In the genomic region with DNA sequence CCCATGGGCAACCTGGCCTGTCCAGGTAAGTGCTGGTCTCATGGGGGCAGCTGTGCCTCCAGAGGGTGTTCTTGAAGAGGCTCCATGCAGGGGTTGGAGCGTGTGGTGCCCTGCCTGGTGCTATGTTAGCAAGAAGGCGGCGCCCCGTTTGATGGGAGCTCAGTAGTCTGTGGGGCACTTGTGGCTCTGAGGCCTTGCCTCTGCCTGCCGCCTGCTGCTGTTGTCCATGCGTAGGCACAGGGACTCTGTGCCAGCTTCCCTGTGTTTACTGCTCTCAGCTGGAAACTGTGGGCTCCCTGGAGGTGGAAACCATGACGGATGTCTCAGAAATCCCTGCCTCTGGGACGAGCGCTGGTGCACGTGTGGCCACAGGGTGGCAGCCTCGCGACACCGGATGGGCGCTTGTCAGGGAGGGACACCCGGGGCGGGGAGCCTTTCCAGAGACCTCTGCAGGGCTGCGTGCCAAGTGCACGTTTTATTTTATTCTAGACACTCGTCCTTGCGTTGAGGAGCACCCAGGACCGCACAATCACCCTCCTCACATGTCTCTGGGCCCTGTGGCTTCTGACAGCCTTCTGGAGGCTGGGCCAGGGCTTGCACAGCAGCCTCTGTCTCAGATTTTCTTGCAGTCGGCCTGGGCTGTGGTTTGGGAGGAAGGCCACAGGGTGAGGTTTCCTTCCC, we compare ENCODE assay signal across 9 cellular contexts. TPM values are rescaled to one million over a fixed set of nuclear protein-coding genes. Genes with fewer than 3 reads are reported as not detected.
DNase-seq lines count a peak whose midpoint lies in the region; ATAC-seq and TF ChIP-seq lines count a peak whose summit lies in the region.
"Had no signal": no experiment of that assay in that cellular context is flagged by ENCODE, and none has a peak within 500 bp of the region (broad histone marks: within the 10 kb centered on the region; RNA-seq: fewer than 3 reads in every experiment).

No MANE protein-coding gene starts in this region.

- peak; percentile 86 for TF ChIP-seq CTCF in colonic mucosa (IDR thresholded peaks at IDR 0.05)
- TF ChIP-seq CTCF in lower leg skin (IDR thresholded peaks at IDR 0.05), result peak in 1 of 3 donors; percentile 72

- no peaks in the 10 kb centered on the region for H3K9me3 Mint-ChIP-seq in CD4-positive, alpha-beta memory T cell

- H3K36me3 Mint-ChIP-seq in CD4-positive, alpha-beta memory T cell, result peaks cover 24 to 27% of the 10 kb centered on the region in 2 donors

- peak overlapping the region; percentile 89 to 95 (median 92) for H3K27ac Mint-ChIP-seq in CD4-positive, alpha-beta memory T cell

- H3K27me3 Mint-ChIP-seq in CD4-positive, alpha-beta memory T cell, result no peaks in the 10 kb centered on the region

- CTCF ChIA-PET in CD4-positive, alpha-beta memory T cell (lab: Charles Lee; ENCODE audit: partially characterized antibody), result interaction anchor here (0.7 to 8.1 kb wide), 21 partner anchors 9 to 369 kb away, joined by 3 to 206 read pairs (median 4); a partner anchor contains a TSS

- no peaks in the 10 kb centered on the region for H3K9me3 ChIP-seq in CD4-positive, alpha-beta memory T cell (ENCODE audit: control insufficient read depth in 1 of 2, low read length in 2 of 2)
- H3K9me3 ChIP-seq in colonic mucosa, result no peaks in the 10 kb centered on the region

- intact Hi-C loops in CD4-positive, alpha-beta memory T cell (cut with micrococcal nuclease), result loop anchor here (1.0 to 10.0 kb wide), 7 partner anchors 26 to 402 kb away; a partner anchor contains a TSS
- intact Hi-C loops in colonic mucosa (cut with DNase I) (loop anchor here (2.0 to 5.0 kb wide), 2 partner anchors 182 to 280 kb away; no protein-coding TSS in a partner anchor), lower leg skin (cut with DNase I; ENCODE audit: low total_unique reads) (loop anchor here (5.0 kb wide), 1 partner anchor 185 kb away; a partner anchor contains a TSS)

- ATAC-seq in GM19467 (IDR thresholded peaks at IDR 0.05; ENCODE audit: unreplicated experiment) (peak; percentile 86), HG03571 (IDR thresholded peaks at IDR 0.05; ENCODE audit: unreplicated experiment) (peak; percentile 77)

- peak overlapping the region; percentile 60 to 89 (median 76) for H3K4me3 Mint-ChIP-seq in CD4-positive, alpha-beta memory T cell

- TF ChIP-seq POLR2A in lower leg skin (IDR thresholded peaks at IDR 0.05), result no peak

- H3K4me1 ChIP-seq in CD4-positive, alpha-beta memory T cell (ENCODE audit: insufficient read depth, low read length), result peaks cover 89% of the 10 kb centered on the region
- H3K4me1 ChIP-seq in colonic mucosa, result peaks cover 12% of the 10 kb centered on the region

- peaks cover 16% of the 10 kb centered on the region for H3K36me3 ChIP-seq in CD4-positive, alpha-beta memory T cell (ENCODE audit: insufficient read depth, low read length)
- H3K36me3 ChIP-seq in colonic mucosa, result no peaks in the 10 kb centered on the region

- H3K4me1 Mint-ChIP-seq in CD4-positive, alpha-beta memory T cell, result peaks cover 66 to 97% (median 77%) of the 10 kb centered on the region in 4 donors

- H3K27me3 ChIP-seq in CD4-positive, alpha-beta memory T cell (ENCODE audit: insufficient read depth, low read length), result no peaks in the 10 kb centered on the region
- H3K27me3 ChIP-seq in colonic mucosa, result no peaks in the 10 kb centered on the region

- H3K9ac ChIP-seq in colonic mucosa (ENCODE audit: low read depth in 2 of 2, low read length in 2 of 2), result no peak overlapping the region

- H3K4me3 ChIP-seq in CD4-positive, alpha-beta memory T cell (ENCODE audit: low read length in 2 of 2), result peak overlapping the region; percentile 20 to 41
- no peak overlapping the region for H3K4me3 ChIP-seq in colonic mucosa
- H3K4me3 ChIP-seq in lower leg skin (ENCODE audit: low read depth, poor library complexity, severe bottlenecking), result no peak overlapping the region

- peak; percentile 87 to 92 (median 88) for DNase-seq in CD4-positive, alpha-beta memory T cell
- peak; percentile 90 for DNase-seq in NCI-H82 (lab: John Stamatoyannopoulos, UW)
- DNase-seq in activated CD4-positive, alpha-beta T cell treated with anti-CD3 and anti-CD28 coated beads, Interleukin-2, amount 50 U/mL, for 24 hours (ENCODE audit: low read depth in 1 of 2, low spot score in 1 of 2), result peak; percentile 67 to 77
- DNase-seq in colonic mucosa, result peak; percentile 88
- DNase-seq in lower leg skin (ENCODE audit: low spot score in 2 of 2), result peak; percentile 75 to 96
- DNase-seq in stimulated activated CD4-positive, alpha-beta T cell treated with anti-CD3 and anti-CD28 coated beads, TNF-alpha, amount 100 ng/mL, for 1 hour (ENCODE audit: low read depth in 3 of 3, low spot score in 1 of 3), result peak; percentile 68 to 71 (median 70)

- WGBS in lower leg skin, 2 donors, result 14 to 17% methylated on average over 20 of the region's 22 CpGs

- H3K27ac ChIP-seq in CD4-positive, alpha-beta memory T cell (ENCODE audit: low read depth, low read length), result peak overlapping the region; percentile 46
- H3K27ac ChIP-seq in colonic mucosa, result no peak overlapping the region

- POLR2A ChIA-PET in CD4-positive, alpha-beta memory T cell (lab: Charles Lee; ENCODE audit: partially characterized antibody), result interaction anchor here (0.6 to 1.7 kb wide), 14 partner anchors 11 to 403 kb away, joined by 3 to 10 read pairs (median 4); a partner anchor contains a TSS

RNA-seq across cellular contexts. Expression of a gene that starts 27.1 kb away (rescaled TPM):
- total RNA-seq in CD4-positive, alpha-beta memory T cell, result 10 to 100 TPM; 27.0 to 30.5 TPM
- polyA plus RNA-seq in CD4-positive, alpha-beta memory T cell, result 10 to 100 TPM; 46.6 to 53.6 TPM
- total RNA-seq in colonic mucosa, result 10 to 100 TPM; 19.0 to 28.0 TPM
- total RNA-seq in lower leg skin, result 10 to 100 TPM; 25.2 to 41.9 (median 34.7) TPM

RNA-seq across cellular contexts. Expression of a gene that starts 27.3 kb away (rescaled TPM):
- total RNA-seq in CD4-positive, alpha-beta memory T cell, result 10 to 100 TPM; 32.4 to 34.1 TPM
- 10 to 100 TPM; 22.6 to 26.9 TPM for polyA plus RNA-seq in CD4-positive, alpha-beta memory T cell
- total RNA-seq in colonic mucosa (10 to 100 TPM in 1 of 2 donors, 1 to 10 TPM in 1; 9.0 to 16.0 TPM), lower leg skin (10 to 100 TPM; 11.8 to 22.9 (median 14.6) TPM)

RNA-seq across cellular contexts. Expression of a gene that starts 53.1 kb away (rescaled TPM):
- total RNA-seq in CD4-positive, alpha-beta memory T cell, result not detected
- polyA plus RNA-seq in CD4-positive, alpha-beta memory T cell, result not detected
- total RNA-seq in colonic mucosa, result not detected
- not detected for total RNA-seq in lower leg skin
- total RNA-seq: T-helper 2 cell treated with Interferon-gamma antibody and Interleukin-4, amounts not matched to agents 100 ng/mL and 5 ng/mL, for 36 hours had no signal

Comparison
In these comparisons a context has a peak if more than half of its experiments do, and no peak if none do; other contexts are left out.
1. H3K4me3 ChIP-seq: peak in CD4-positive, alpha-beta memory T cell (2 of 2); none in colonic mucosa (single experiment) and lower leg skin (single experiment).
2. Peak in every context shown above with its lines, with median percentiles within 50 percentile points of each other: DNase-seq.